10 cellular contexts compared by ENCODE assay signal in the genomic region with DNA sequence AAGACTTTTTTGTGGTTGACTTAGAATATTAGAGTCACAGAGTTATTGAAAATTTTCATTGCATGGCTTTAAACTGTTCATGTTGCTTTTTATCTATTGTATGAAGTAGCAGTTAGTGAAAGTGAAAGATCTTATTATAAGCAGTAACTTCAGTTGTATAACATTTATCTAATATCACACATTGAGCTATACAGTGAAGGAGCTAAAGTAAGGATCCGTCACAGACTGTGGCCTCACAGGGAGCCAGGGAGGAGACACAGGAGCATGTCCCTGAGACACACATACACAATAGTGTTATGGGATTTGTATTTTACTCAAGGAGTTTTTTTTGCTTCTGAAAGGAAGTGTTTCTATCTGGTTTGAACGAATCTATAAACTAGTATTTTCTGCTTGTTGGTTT. TPM values are rescaled to one million over a fixed set of nuclear protein-coding genes. Genes with fewer than 3 reads are reported as not detected.
DNase-seq lines count a peak whose midpoint lies in the region; ATAC-seq and TF ChIP-seq lines count a peak whose summit lies in the region.
"Had no signal": no experiment of that assay in that cellular context is flagged by ENCODE, and none has a peak within 500 bp of the region (broad histone marks: within the 10 kb centered on the region; RNA-seq: fewer than 3 reads in every experiment).

No MANE protein-coding gene starts in this region.

- H3K36me3 ChIP-seq in left lung, result peaks cover 0 to 11% of the 10 kb centered on the region in 2 donors
- H3K36me3 ChIP-seq: ovary had no signal

- no peaks in the 10 kb centered on the region for H3K27me3 ChIP-seq in left lung
- H3K27me3 ChIP-seq: heart right ventricle, ovary had no signal

- CTCF ChIA-PET in activated naive CD4-positive, alpha-beta T cell treated with anti-CD3 and anti-CD28 coated beads, Interleukin-2, amount 10 ng/mL, durations not matched to agents 7 days and 5 days (lab: Charles Lee), result interaction anchor here (1.2 to 5.1 kb wide), 5 partner anchors 9 to 135 kb away, joined by 3 to 38 read pairs (median 18); partner anchors contain the start of gene LMNB1
- CTCF ChIA-PET in activated CD8-positive, alpha-beta T cell treated with anti-CD3 and anti-CD28 coated beads, Interleukin-2, amount 10 ng/mL, durations not matched to agents 7 days and 5 days (lab: Charles Lee), result interaction anchor here (0.9 to 2.8 kb wide), 7 partner anchors 9 to 135 kb away, joined by 3 to 14 read pairs (median 6); no protein-coding TSS in a partner anchor

- no peak for ATAC-seq in activated CD8-positive, alpha-beta T cell treated with anti-CD3 and anti-CD28 coated beads, Interleukin-2, amount 10 ng/mL, durations not matched to agents 7 days and 5 days
- ATAC-seq in left lung, result no peak
- no peak for ATAC-seq in stimulated activated naive B cell treated with anti-CD40 and anti-IgM and Interleukin-4, amounts not matched to agents 10 μg/mL and 1 μg/mL and 100 μg/mL, for 72 hours (replicated peaks)
- ATAC-seq in HG02981 (IDR thresholded peaks at IDR 0.05; ENCODE audit: unreplicated experiment), result no peak

- peaks cover 36% of the 10 kb centered on the region for H3K4me1 Mint-ChIP-seq in activated naive CD4-positive, alpha-beta T cell treated with anti-CD3 and anti-CD28 coated beads, Interleukin-2, amount 10 ng/mL, durations not matched to agents 7 days and 5 days
- peaks cover 38% of the 10 kb centered on the region for H3K4me1 Mint-ChIP-seq in activated CD8-positive, alpha-beta T cell treated with anti-CD3 and anti-CD28 coated beads, Interleukin-2, amount 10 ng/mL, durations not matched to agents 7 days and 5 days (ENCODE audit: low read depth)
- H3K4me1 Mint-ChIP-seq in stimulated activated naive B cell treated with anti-CD40 and anti-IgM and Interleukin-4, amounts not matched to agents 10 μg/mL and 1 μg/mL and 100 μg/mL, for 72 hours, result peaks cover 5 to 29% of the 10 kb centered on the region in 2 donors

- in situ Hi-C loops in GM13976 (cut with MboI; ENCODE audit: low sequenced_read_pairs, unreplicated experiment), result loop anchor here (25.0 kb wide), 1 partner anchor 474 kb away; no protein-coding TSS in a partner anchor

- no peaks in the 10 kb centered on the region for H3K27me3 Mint-ChIP-seq in activated naive CD4-positive, alpha-beta T cell treated with anti-CD3 and anti-CD28 coated beads, Interleukin-2, amount 10 ng/mL, durations not matched to agents 7 days and 5 days
- no peaks in the 10 kb centered on the region for H3K27me3 Mint-ChIP-seq in activated CD8-positive, alpha-beta T cell treated with anti-CD3 and anti-CD28 coated beads, Interleukin-2, amount 10 ng/mL, durations not matched to agents 7 days and 5 days (ENCODE audit: low read depth)
- no peaks in the 10 kb centered on the region for H3K27me3 Mint-ChIP-seq in stimulated activated naive B cell treated with anti-CD40 and anti-IgM and Interleukin-4, amounts not matched to agents 10 μg/mL and 1 μg/mL and 100 μg/mL, for 72 hours

- TF ChIP-seq CTCF in left lung (IDR thresholded peaks at IDR 0.05) (no peak), GM13976 (IDR thresholded peaks at IDR 0.05; ENCODE audit: borderline replicate concordance, control extremely low read depth, extremely low read depth, insufficient read depth, missing control alignments) (no peak)

- H3K27ac ChIP-seq in left lung, result peak overlapping the region; percentile 57 to 94
- H3K27ac ChIP-seq: ovary had no signal

- DNase-seq in activated naive CD4-positive, alpha-beta T cell treated with anti-CD3 and anti-CD28 coated beads, Interleukin-2, amount 10 ng/mL, durations not matched to agents 7 days and 5 days, result no peak
- DNase-seq in activated naive CD4-positive, alpha-beta T cell treated with Interleukin-2 at 50 U/mL for 16 hours, result no peak
- DNase-seq in activated CD8-positive, alpha-beta T cell treated with anti-CD3 and anti-CD28 coated beads, Interleukin-2, amount 10 ng/mL, durations not matched to agents 7 days and 5 days, result no peak
- DNase-seq in left lung (no peak), NCI-H774 (lab: John Stamatoyannopoulos, UW) (no peak), GM13976 (ENCODE audit: low spot score) (no peak)
- no peak for DNase-seq in stimulated activated naive B cell treated with anti-CD40 and anti-IgM and Interleukin-4, amounts not matched to agents 10 μg/mL and 1 μg/mL and 100 μg/mL, for 72 hours
- DNase-seq: heart right ventricle, ovary had no signal

- no peak overlapping the region for H3K4me3 Mint-ChIP-seq in activated naive CD4-positive, alpha-beta T cell treated with anti-CD3 and anti-CD28 coated beads, Interleukin-2, amount 10 ng/mL, durations not matched to agents 7 days and 5 days
- no peak overlapping the region for H3K4me3 Mint-ChIP-seq in activated CD8-positive, alpha-beta T cell treated with anti-CD3 and anti-CD28 coated beads, Interleukin-2, amount 10 ng/mL, durations not matched to agents 7 days and 5 days
- no peak overlapping the region for H3K4me3 Mint-ChIP-seq in stimulated activated naive B cell treated with anti-CD40 and anti-IgM and Interleukin-4, amounts not matched to agents 10 μg/mL and 1 μg/mL and 100 μg/mL, for 72 hours

- intact Hi-C loops in left lung (cut with DNase I), result no loop called here

- H3K36me3 Mint-ChIP-seq in activated naive CD4-positive, alpha-beta T cell treated with anti-CD3 and anti-CD28 coated beads, Interleukin-2, amount 10 ng/mL, durations not matched to agents 7 days and 5 days, result peaks cover 68% of the 10 kb centered on the region
- peaks cover 76% of the 10 kb centered on the region for H3K36me3 Mint-ChIP-seq in activated CD8-positive, alpha-beta T cell treated with anti-CD3 and anti-CD28 coated beads, Interleukin-2, amount 10 ng/mL, durations not matched to agents 7 days and 5 days (ENCODE audit: low read depth)
- peaks cover 27 to 29% of the 10 kb centered on the region in 2 donors for H3K36me3 Mint-ChIP-seq in stimulated activated naive B cell treated with anti-CD40 and anti-IgM and Interleukin-4, amounts not matched to agents 10 μg/mL and 1 μg/mL and 100 μg/mL, for 72 hours

- POLR2A ChIA-PET in activated CD8-positive, alpha-beta T cell treated with anti-CD3 and anti-CD28 coated beads, Interleukin-2, amount 10 ng/mL, durations not matched to agents 7 days and 5 days (lab: Charles Lee), result interaction anchor here (1.2 to 2.4 kb wide), 3 partner anchors 33 to 53 kb away, joined by 5 to 16 read pairs (median 7); partner anchors contain the start of gene LMNB1

- H3K9me3 Mint-ChIP-seq in activated naive CD4-positive, alpha-beta T cell treated with anti-CD3 and anti-CD28 coated beads, Interleukin-2, amount 10 ng/mL, durations not matched to agents 7 days and 5 days, result no peaks in the 10 kb centered on the region
- H3K9me3 Mint-ChIP-seq in activated CD8-positive, alpha-beta T cell treated with anti-CD3 and anti-CD28 coated beads, Interleukin-2, amount 10 ng/mL, durations not matched to agents 7 days and 5 days (ENCODE audit: insufficient read depth), result no peaks in the 10 kb centered on the region
- H3K9me3 Mint-ChIP-seq in stimulated activated naive B cell treated with anti-CD40 and anti-IgM and Interleukin-4, amounts not matched to agents 10 μg/mL and 1 μg/mL and 100 μg/mL, for 72 hours, result no peaks in the 10 kb centered on the region

- no peak overlapping the region for H3K4me3 ChIP-seq in left lung
- H3K4me3 ChIP-seq: ovary had no signal

- H3K27ac Mint-ChIP-seq in activated naive CD4-positive, alpha-beta T cell treated with anti-CD3 and anti-CD28 coated beads, Interleukin-2, amount 10 ng/mL, durations not matched to agents 7 days and 5 days, result peak overlapping the region; percentile 96
- H3K27ac Mint-ChIP-seq in activated CD8-positive, alpha-beta T cell treated with anti-CD3 and anti-CD28 coated beads, Interleukin-2, amount 10 ng/mL, durations not matched to agents 7 days and 5 days, result peak overlapping the region; percentile 83
- H3K27ac Mint-ChIP-seq in stimulated activated naive B cell treated with anti-CD40 and anti-IgM and Interleukin-4, amounts not matched to agents 10 μg/mL and 1 μg/mL and 100 μg/mL, for 72 hours, result peak overlapping the region; percentile 42

- no peaks in the 10 kb centered on the region for H3K9me3 ChIP-seq in left lung
- H3K9me3 ChIP-seq: heart right ventricle, ovary had no signal

- H3K4me1 ChIP-seq in left lung, result peaks cover 0 to 71% of the 10 kb centered on the region in 2 donors

RNA-seq across cellular contexts. Expression of gene LMNB1, which starts 34.0 kb away (rescaled TPM):
- total RNA-seq in activated CD8-positive, alpha-beta T cell treated with anti-CD3 and anti-CD28 coated beads, Interleukin-2, amount 10 ng/mL, durations not matched to agents 7 days and 5 days, result 100 to 1,000 TPM; 384 to 396 TPM
- total RNA-seq in left lung, result 10 to 100 TPM; 23.2 to 27.1 TPM

Comparison
In these comparisons a context has a peak if more than half of its experiments do, and no peak if none do; other contexts are left out.
1. H3K27ac Mint-ChIP-seq: peak in every context shown above with its lines; median percentile 96 in activated naive CD4-positive, alpha-beta T cell treated with anti-CD3 and anti-CD28 coated beads, Interleukin-2, amount 10 ng/mL, durations not matched to agents 7 days and 5 days; 83 in activated CD8-positive, alpha-beta T cell treated with anti-CD3 and anti-CD28 coated beads, Interleukin-2, amount 10 ng/mL, durations not matched to agents 7 days and 5 days; 42 in stimulated activated naive B cell treated with anti-CD40 and anti-IgM and Interleukin-4, amounts not matched to agents 10 μg/mL and 1 μg/mL and 100 μg/mL, for 72 hours.
2. RNA of gene LMNB1, which starts 34.0 kb away (total RNA-seq): 384 to 396 TPM in activated CD8-positive, alpha-beta T cell treated with anti-CD3 and anti-CD28 coated beads, Interleukin-2, amount 10 ng/mL, durations not matched to agents 7 days and 5 days; 23.2 to 27.1 TPM in left lung; every median in the first group is over 10 times any median in the second.